Comparison of ENCODE assay signal across 7 cellular contexts in the genomic region with DNA sequence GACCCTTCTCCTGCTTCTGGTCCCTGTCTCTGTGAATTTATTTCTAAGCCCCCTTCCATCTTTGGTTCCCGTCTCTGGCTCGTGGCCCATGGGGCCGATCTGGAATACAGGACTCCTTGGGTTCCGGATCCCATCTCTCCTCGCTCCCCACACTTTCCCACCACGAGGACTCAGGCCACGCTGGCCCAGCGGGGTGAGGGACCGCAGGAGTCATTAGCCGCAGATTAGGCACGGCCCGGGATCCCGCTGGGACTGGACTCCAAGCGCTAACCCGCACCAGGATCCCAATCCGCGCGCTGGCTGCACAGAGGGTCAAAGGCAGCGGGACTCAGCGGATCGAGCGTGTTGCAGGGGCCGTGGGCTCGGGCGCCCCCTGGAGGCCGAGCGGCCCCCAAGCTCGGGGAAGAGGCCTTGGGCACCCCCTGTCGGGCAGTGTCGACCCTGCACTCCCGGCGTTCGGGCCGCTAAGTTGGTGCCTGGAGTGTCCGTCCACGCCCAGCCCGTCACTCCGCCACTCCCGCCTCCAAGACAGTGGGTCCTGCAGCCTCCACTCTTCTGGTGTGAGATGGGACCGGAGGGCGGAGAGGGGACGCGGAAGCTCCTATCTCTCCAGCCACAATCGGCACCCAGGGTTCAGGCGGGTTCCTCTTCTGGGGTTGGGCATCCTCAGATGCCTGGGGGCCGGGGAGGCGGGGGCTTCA. TPM values are rescaled to one million over a fixed set of nuclear protein-coding genes. Genes with fewer than 3 reads are reported as not detected.
DNase-seq lines count a peak whose midpoint lies in the region; ATAC-seq, FAIRE-seq and TF ChIP-seq lines count a peak whose summit lies in the region.

No MANE protein-coding gene starts in this region.

- H3K4me3 ChIP-seq in astrocyte of the cerebellum (ENCODE audit: low read depth, low read length) (peak overlapping the region; percentile 49), sigmoid colon (peak overlapping the region; percentile 26 to 50 (median 44))

- DNase-seq in GM12892 (ENCODE audit: insufficient read length) (peak; percentile 97), NCI-H146 treated with DMSO at 0.1 percent for 48 hours (lab: John Stamatoyannopoulos, UW; ENCODE audit: unreplicated experiment) (peak; percentile 61), astrocyte of the cerebellum (ENCODE audit: low read depth) (peak; percentile 47), hypothalamus (lab: John Stamatoyannopoulos, UW) (peak; percentile 23 to 90 (median 66)), sigmoid colon (peak; percentile 93)
- DNase-seq in T-helper 2 cell treated with Interferon-gamma antibody and Interleukin-4, amounts not matched to agents 5 μg/mL and 100 μg/mL, for 36 hours (ENCODE audit: low spot score) = peak; percentile 87

- 1 to 2% methylated on average over 47 of the region's 47 CpGs for WGBS in sigmoid colon, 2 donors

- peak overlapping the region; percentile 91 for H3K4me3 Mint-ChIP-seq in T-helper 2 cell treated with Interferon-gamma antibody and Interleukin-4, amounts not matched to agents 5 μg/mL and 100 μg/mL, for 36 hours

- H3K36me3 Mint-ChIP-seq in T-helper 2 cell treated with Interferon-gamma antibody and Interleukin-4, amounts not matched to agents 5 μg/mL and 100 μg/mL, for 36 hours (ENCODE audit: low read depth) = peaks cover 10% of the 10 kb centered on the region

- peak overlapping the region; percentile 4 for H3K27ac Mint-ChIP-seq in T-helper 2 cell treated with Interferon-gamma antibody and Interleukin-4, amounts not matched to agents 5 μg/mL and 100 μg/mL, for 36 hours

- FAIRE-seq in GM12892 (lab: Jason Lieb, UNC) = peak; percentile 95

- peaks cover 0 to 66% (median 58%) of the 10 kb centered on the region in 4 donors for H3K4me1 ChIP-seq in sigmoid colon

- H3K4me1 Mint-ChIP-seq in T-helper 2 cell treated with Interferon-gamma antibody and Interleukin-4, amounts not matched to agents 5 μg/mL and 100 μg/mL, for 36 hours (ENCODE audit: low read depth) = peaks cover 53% of the 10 kb centered on the region

- no peaks in the 10 kb centered on the region for H3K9me3 ChIP-seq in sigmoid colon

- H3K36me3 ChIP-seq in sigmoid colon = peaks cover 0 to 10% (median 2%) of the 10 kb centered on the region in 4 donors

- TF ChIP-seq POLR2A in GM12892 (IDR thresholded peaks at IDR 0.05; ENCODE audit: low read depth, low read length) = no peak
- TF ChIP-seq POLR2A in sigmoid colon (IDR thresholded peaks at IDR 0.05) = no peak

- in situ Hi-C loops in astrocyte of the cerebellum (cut with HindIII; ENCODE audit: low sequenced_read_pairs) = loop anchor here (10.0 kb wide), 1 partner anchor 54 kb away; no protein-coding TSS in a partner anchor

- H3K9me3 Mint-ChIP-seq in T-helper 2 cell treated with Interferon-gamma antibody and Interleukin-4, amounts not matched to agents 5 μg/mL and 100 μg/mL, for 36 hours = no peaks in the 10 kb centered on the region

- TF ChIP-seq CTCF in astrocyte of the cerebellum (IDR thresholded peaks at IDR 0.05; ENCODE audit: low read depth, low read length, missing control alignments) = peak; percentile 100
- peak; percentile 100 for TF ChIP-seq CTCF in sigmoid colon (IDR thresholded peaks at IDR 0.05)

- peak; percentile 59 for ATAC-seq in HG02642 (IDR thresholded peaks at IDR 0.05; ENCODE audit: poor library complexity, unreplicated experiment)

- H3K27me3 ChIP-seq in sigmoid colon = peaks cover 60 to 88% (median 84%) of the 10 kb centered on the region in 3 donors

- intact Hi-C loops in sigmoid colon (cut with DNase I) = loop anchor here (1.0 to 5.0 kb wide), 2 partner anchors 25 to 167 kb away; no protein-coding TSS in a partner anchor

- peak overlapping the region in 1 of 4 donors; percentile 38 for H3K27ac ChIP-seq in sigmoid colon

- TF ChIP-seq EP300 in sigmoid colon (IDR thresholded peaks at IDR 0.05) = no peak

- H3K27me3 Mint-ChIP-seq in T-helper 2 cell treated with Interferon-gamma antibody and Interleukin-4, amounts not matched to agents 5 μg/mL and 100 μg/mL, for 36 hours (ENCODE audit: low read depth) = peaks cover 45% of the 10 kb centered on the region

RNA-seq across cellular contexts. Expression of a gene that starts 9.5 kb away (rescaled TPM):
- polyA plus RNA-seq in GM12892 (2012; ENCODE audit: missing spikeins) = 151 TPM
- 10 to 100 TPM; 24.6 to 52.2 (median 34.5) TPM for total RNA-seq in sigmoid colon
- polyA plus RNA-seq in sigmoid colon = 100 to 1,000 TPM in 1 of 3 donors, 10 to 100 TPM in 2; 26.6 to 100 (median 29.4) TPM

RNA-seq across cellular contexts. Expression of a gene that starts 12.0 kb away (rescaled TPM):
- 4.4 TPM for polyA plus RNA-seq in GM12892 (2012; ENCODE audit: missing spikeins)
- 1 to 10 TPM in 3 of 4 donors, under 1 TPM in 1; 0.41 to 2.8 (median 1.8) TPM for total RNA-seq in sigmoid colon
- polyA plus RNA-seq in sigmoid colon = 1 to 10 TPM; 1.2 to 4.6 (median 1.8) TPM

RNA-seq across cellular contexts. Expression of a gene that starts 22.4 kb away (rescaled TPM):
- not detected for polyA plus RNA-seq in GM12892 (2012; ENCODE audit: missing spikeins)
- not detected for total RNA-seq in sigmoid colon
- polyA plus RNA-seq in sigmoid colon = under 1 TPM in 1 of 3 donors, not detected in 2; 0.13 TPM

Comparison
In these comparisons a context has a peak if more than half of its experiments do, and no peak if none do; other contexts are left out.
1. DNase-seq: peak in every context shown above with its lines; median percentile 97 in GM12892; 93 in sigmoid colon; 87 in T-helper 2 cell treated with Interferon-gamma antibody and Interleukin-4, amounts not matched to agents 5 μg/mL and 100 μg/mL, for 36 hours; 66 in hypothalamus; 61 in NCI-H146 treated with DMSO at 0.1 percent for 48 hours; 47 in astrocyte of the cerebellum.